ENCODE assay signal across 1 cellular context in genomic region chr3:127408684-127409420, GRCh38.
TF ChIP-seq lines count a peak whose summit lies in the region.

No MANE protein-coding gene starts in this region.

TF ChIP-seq in GM23338, 12 proteins besides CTCF, POLR2A, EP300 and RAD21 (continued from another document):
- TF ChIP-seq REST (IDR thresholded peaks at IDR 0.05; ENCODE audit: unreplicated experiment): no peak
TF ChIP-seq in GM23338: peak in this region for 0.
